Comparison of ENCODE assay signal across 21 cellular contexts in the genomic region with DNA sequence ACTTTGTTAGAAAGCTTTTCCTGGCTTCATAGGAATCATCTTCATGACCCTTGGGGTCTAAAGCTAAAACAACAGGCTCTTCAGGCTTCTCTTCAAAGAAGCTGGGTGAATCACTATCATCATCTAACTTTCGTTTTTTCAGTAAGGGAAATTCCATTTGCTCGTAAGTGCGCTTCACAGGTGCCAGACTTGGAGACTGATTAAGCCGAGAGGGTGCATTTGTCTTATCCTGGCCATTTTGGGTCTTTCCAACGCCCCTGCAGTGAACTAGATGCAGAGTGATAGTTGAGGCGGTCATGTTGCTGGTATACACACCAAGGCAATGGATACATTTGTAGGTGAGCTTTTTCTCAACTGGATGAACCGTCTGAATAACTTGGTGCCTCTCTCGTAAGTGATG. TPM values are rescaled to one million over a fixed set of nuclear protein-coding genes. Genes with fewer than 3 reads are reported as not detected.
DNase-seq lines count a peak whose midpoint lies in the region; ATAC-seq and TF ChIP-seq lines count a peak whose summit lies in the region.
"Had no signal": no experiment of that assay in that cellular context is flagged by ENCODE, and none has a peak within 500 bp of the region (broad histone marks: within the 10 kb centered on the region; RNA-seq: fewer than 3 reads in every experiment).

No MANE protein-coding gene starts in this region.

- peaks cover 95% of the 10 kb centered on the region for H3K36me3 Mint-ChIP-seq in activated T-cell treated with anti-CD3 and anti-CD28 coated beads, Interleukin-2, amount 50 U/mL, for 24 hours (ENCODE audit: low read depth)
- peaks cover 18% of the 10 kb centered on the region for H3K36me3 Mint-ChIP-seq in activated naive CD8-positive, alpha-beta T cell
- H3K36me3 Mint-ChIP-seq in mesothelial cell of epicardium = peaks cover 64% of the 10 kb centered on the region

- no peak for DNase-seq in activated T-cell treated with anti-CD3 and anti-CD28 coated beads, Interleukin-2, amount 50 U/mL, for 24 hours
- no peak for DNase-seq in activated T-cell treated with anti-CD3 and anti-CD28 coated beads, Interleukin-2, amount 50 U/mL, for 1 hour
- DNase-seq in spleen = peak; percentile 14
- no peak for DNase-seq in mesothelial cell of epicardium (ENCODE audit: low spot score in 2 of 2, unreplicated experiment in 2 of 2)
- no peak for DNase-seq in kidney glomerular epithelial cell (lab: John Stamatoyannopoulos, UW)
- no peak for DNase-seq in hepatic stellate cell (ENCODE audit: low spot score)
- DNase-seq: activated gamma-delta T cell; CD4-positive, CD25-positive, alpha-beta regulatory T cell; effector CD4-positive, alpha-beta T cell; foreskin melanocyte; H9; NCI-H187 treated with DMSO at 0.1 percent for 48 hours; NCI-H774; right lobe of liver; SHP77; stimulated activated CD4-positive, alpha-beta T cell treated with anti-CD3 and anti-CD28 coated beads, Interleukin-15, amount 100 ng/mL, for 24 hours; T-cell; thyroid gland had no signal

- no peaks in the 10 kb centered on the region for H3K9me3 ChIP-seq in spleen
- H3K9me3 ChIP-seq: right lobe of liver, thyroid gland had no signal

- no peak overlapping the region for H3K27ac ChIP-seq in spleen
- H3K27ac ChIP-seq: right lobe of liver, thyroid gland had no signal

- 84 to 94% (median 91%) methylated on average over 8 of the region's 8 CpGs for WGBS in spleen, 5 donors

- TF ChIP-seq POLR2A in spleen (IDR thresholded peaks at IDR 0.05) = no peak

- no peaks in the 10 kb centered on the region for H3K9me3 Mint-ChIP-seq in activated T-cell treated with anti-CD3 and anti-CD28 coated beads, Interleukin-2, amount 50 U/mL, for 24 hours
- H3K9me3 Mint-ChIP-seq in activated naive CD8-positive, alpha-beta T cell (ENCODE audit: low read depth) = no peaks in the 10 kb centered on the region
- H3K9me3 Mint-ChIP-seq in mesothelial cell of epicardium = no peaks in the 10 kb centered on the region
- H3K9me3 Mint-ChIP-seq: CD4-positive, CD25-positive, alpha-beta regulatory T cell; H9; T-cell had no signal

- intact Hi-C loops in spleen (cut with DNase I; ENCODE audit: low total_unique reads) = no loop called here

- peaks cover 42% of the 10 kb centered on the region for H3K4me1 Mint-ChIP-seq in activated T-cell treated with anti-CD3 and anti-CD28 coated beads, Interleukin-2, amount 50 U/mL, for 24 hours (ENCODE audit: low read depth)
- peaks cover 12% of the 10 kb centered on the region for H3K4me1 Mint-ChIP-seq in activated naive CD8-positive, alpha-beta T cell (ENCODE audit: low read depth)
- peaks cover under 1% of the 10 kb centered on the region for H3K4me1 Mint-ChIP-seq in mesothelial cell of epicardium

- peak; percentile 40 for ATAC-seq in GM18907 (IDR thresholded peaks at IDR 0.05; ENCODE audit: unreplicated experiment)
- ATAC-seq: right lobe of liver, T-cell had no signal

- no peak overlapping the region for H3K4me3 ChIP-seq in spleen
- H3K4me3 ChIP-seq: lung, right lobe of liver, thyroid gland had no signal

- H3K4me3 Mint-ChIP-seq in activated T-cell treated with anti-CD3 and anti-CD28 coated beads, Interleukin-2, amount 50 U/mL, for 24 hours = no peak overlapping the region
- no peak overlapping the region for H3K4me3 Mint-ChIP-seq in activated naive CD8-positive, alpha-beta T cell
- H3K4me3 Mint-ChIP-seq in mesothelial cell of epicardium = no peak overlapping the region
- H3K4me3 Mint-ChIP-seq: CD4-positive, CD25-positive, alpha-beta regulatory T cell; H9; T-cell had no signal

- H3K27me3 ChIP-seq in spleen (replicated peaks in 1 of 7) = no peaks in the 10 kb centered on the region
- H3K27me3 ChIP-seq: right lobe of liver, thyroid gland had no signal

- peak overlapping the region; percentile 71 for H3K27ac Mint-ChIP-seq in activated T-cell treated with anti-CD3 and anti-CD28 coated beads, Interleukin-2, amount 50 U/mL, for 24 hours
- peak overlapping the region; percentile 81 for H3K27ac Mint-ChIP-seq in activated naive CD8-positive, alpha-beta T cell
- no peak overlapping the region for H3K27ac Mint-ChIP-seq in mesothelial cell of epicardium

- no peak for TF ChIP-seq CTCF in spleen (IDR thresholded peaks at IDR 0.05 in 8 of 11, conservative IDR thresholded peaks at IDR 0.05 in 3 of 11)
- no peak for TF ChIP-seq CTCF in mesothelial cell of epicardium (IDR thresholded peaks at IDR 0.05; ENCODE audit: unreplicated experiment)

- H3K4me1 ChIP-seq in spleen = no peaks in the 10 kb centered on the region
- H3K4me1 ChIP-seq: thyroid gland had no signal

- H3K36me3 ChIP-seq in spleen = peaks cover 0 to 100% (median 69%) of the 10 kb centered on the region in 6 donors

- no peaks in the 10 kb centered on the region for H3K27me3 Mint-ChIP-seq in activated T-cell treated with anti-CD3 and anti-CD28 coated beads, Interleukin-2, amount 50 U/mL, for 24 hours
- H3K27me3 Mint-ChIP-seq in activated naive CD8-positive, alpha-beta T cell = no peaks in the 10 kb centered on the region
- no peaks in the 10 kb centered on the region for H3K27me3 Mint-ChIP-seq in mesothelial cell of epicardium (ENCODE audit: low read depth)
- H3K27me3 Mint-ChIP-seq: CD4-positive, CD25-positive, alpha-beta regulatory T cell; T-cell had no signal

RNA-seq across cellular contexts. Expression of gene ADNP, which starts 38.8 kb away (rescaled TPM):
- total RNA-seq in spleen (10 to 100 TPM; 54.2 to 78.8 (median 67.5) TPM), mesothelial cell of epicardium (158 to 165 TPM (median 159 TPM) in 3 replicates)
- polyA plus RNA-seq in spleen = 10 to 100 TPM; 30.6 to 34.3 (median 33.4) TPM
